In the genomic region with DNA sequence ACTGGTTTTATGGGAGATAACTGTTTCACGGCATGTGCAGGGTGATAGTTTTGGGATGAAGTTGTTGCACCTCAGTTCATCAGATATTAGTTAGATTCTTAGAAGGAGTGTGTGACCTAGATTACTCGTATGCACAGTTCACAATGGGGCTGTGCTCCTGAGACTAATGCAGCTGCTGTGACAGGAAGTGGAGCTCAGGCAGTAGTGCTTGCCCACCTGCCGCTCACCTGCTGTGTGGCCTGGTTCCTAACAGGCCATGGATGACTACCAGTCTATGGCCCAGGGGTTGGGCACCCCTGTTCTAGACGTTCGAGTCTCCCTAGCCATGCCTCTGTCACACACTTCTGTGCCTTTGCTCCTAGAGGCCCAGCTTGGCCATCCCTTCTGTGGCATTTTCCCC, we compare ENCODE assay signal across 13 cellular contexts. TPM values are rescaled to one million over a fixed set of nuclear protein-coding genes. Genes with fewer than 3 reads are reported as not detected.
DNase-seq lines count a peak whose midpoint lies in the region; ATAC-seq and TF ChIP-seq lines count a peak whose summit lies in the region.
"Had no signal": no experiment of that assay in that cellular context is flagged by ENCODE, and none has a peak within 500 bp of the region (broad histone marks: within the 10 kb centered on the region; RNA-seq: fewer than 3 reads in every experiment).

No MANE protein-coding gene starts in this region.

- no peaks in the 10 kb centered on the region for H3K9me3 ChIP-seq in CD8-positive, alpha-beta memory T cell (ENCODE audit: low read length)
- no peaks in the 10 kb centered on the region for H3K9me3 ChIP-seq in KOPT-K1 (ENCODE audit: insufficient read depth, low read length, poor library complexity, severe bottlenecking)
- H3K9me3 ChIP-seq: BLaER1 treated with 17β-estradiol and CSF1 and Interleukin-3, amounts not matched to agents 10 nM and 100 nM; stomach had no signal

- no peak for DNase-seq in CD8-positive, alpha-beta memory T cell
- no peak for DNase-seq in WTC11 (ENCODE audit: low spot score)
- no peak for DNase-seq in NCI-H82 (lab: John Stamatoyannopoulos, UW)
- no peak for DNase-seq in EL
- DNase-seq: NCI-H2227 treated with DMSO at 0.1 percent for 48 hours; Right ventricle myocardium superior; stimulated activated CD4-positive, alpha-beta T cell treated with anti-CD3 and anti-CD28 coated beads, Interleukin-1b, Interleukin-23, amount 100 ng/mL, for 48 hours; stomach had no signal

- H3K27ac Mint-ChIP-seq in CD8-positive, alpha-beta memory T cell, result peak overlapping the region in 6 of 8 donors; percentile 57 to 91 (median 84)
- peak overlapping the region; percentile 76; the same call in 1 of the 2 replicates for H3K27ac Mint-ChIP-seq in WTC11
- H3K27ac Mint-ChIP-seq: activated T-helper 1 cell treated with anti-CD3 and anti-CD28 coated beads, Interleukin-12 subunit alpha, Interleukin-12 subunit beta, Interleukin-2, Interleukin-4 antibody, amounts not matched to agents 30 ng/mL and 10 ng/mL and 1 ng/mL, durations not matched to agents 14 hours and 24 hours and 36 hours; mesothelial cell of epicardium had no signal

- H3K4me3 ChIP-seq in CD8-positive, alpha-beta memory T cell (ENCODE audit: low read length), result no peak overlapping the region
- H3K4me3 ChIP-seq: BLaER1 treated with 17β-estradiol and CSF1 and Interleukin-3, amounts not matched to agents 10 nM and 100 nM; stomach had no signal

- H3K27me3 Mint-ChIP-seq in CD8-positive, alpha-beta memory T cell, result no peaks in the 10 kb centered on the region
- H3K27me3 Mint-ChIP-seq in WTC11 (ENCODE audit: low read depth), result no peaks in the 10 kb centered on the region

- CTCF ChIA-PET in CD8-positive, alpha-beta memory T cell (lab: Charles Lee), result no interaction called here
- CTCF ChIA-PET in WTC11 (lab: Charles Lee), result interaction anchor here (1.7 kb wide), 1 partner anchor 18 kb away, joined by 5 read pairs; no protein-coding TSS in a partner anchor

- POLR2A ChIA-PET in CD8-positive, alpha-beta memory T cell (lab: Charles Lee), result interaction anchor here (1.9 to 4.4 kb wide), 2 partner anchors 17 to 19 kb away, joined by 11 to 26 read pairs; a partner anchor contains a TSS
- POLR2A ChIA-PET in WTC11 (lab: Charles Lee), result interaction anchor here (1.2 to 1.5 kb wide), 2 partner anchors 13 to 18 kb away, joined by 3 read pairs; no protein-coding TSS in a partner anchor

- peaks cover 61% of the 10 kb centered on the region for H3K36me3 ChIP-seq in CD8-positive, alpha-beta memory T cell (ENCODE audit: insufficient read depth, low read length)
- peaks cover 98% of the 10 kb centered on the region for H3K36me3 ChIP-seq in KOPT-K1 (ENCODE audit: insufficient read depth, low read length)

- TF ChIP-seq CTCF in WTC11 (IDR thresholded peaks at IDR 0.05), result no peak

- H3K4me1 Mint-ChIP-seq in CD8-positive, alpha-beta memory T cell, result peaks cover 6 to 16% (median 8%) of the 10 kb centered on the region in 3 donors
- peaks cover 5% of the 10 kb centered on the region for H3K4me1 Mint-ChIP-seq in WTC11
- H3K4me1 Mint-ChIP-seq: mesothelial cell of epicardium had no signal

- H3K4me1 ChIP-seq in CD8-positive, alpha-beta memory T cell (ENCODE audit: insufficient read depth, low read length), result peaks cover 3% of the 10 kb centered on the region

- H3K27ac ChIP-seq in CD8-positive, alpha-beta memory T cell (ENCODE audit: low read depth, low read length), result no peak overlapping the region
- peak overlapping the region; percentile 18 for H3K27ac ChIP-seq in KOPT-K1 (ENCODE audit: low read depth, low read length, poor library complexity, severe bottlenecking)
- H3K27ac ChIP-seq: BLaER1 treated with 17β-estradiol and CSF1 and Interleukin-3, amounts not matched to agents 10 nM and 100 nM; stomach had no signal

- H3K4me3 Mint-ChIP-seq in CD8-positive, alpha-beta memory T cell, result peak overlapping the region in 1 of 7 donors; percentile 3
- no peak overlapping the region for H3K4me3 Mint-ChIP-seq in WTC11
- H3K4me3 Mint-ChIP-seq: activated T-helper 1 cell treated with anti-CD3 and anti-CD28 coated beads, Interleukin-12 subunit alpha, Interleukin-12 subunit beta, Interleukin-2, Interleukin-4 antibody, amounts not matched to agents 30 ng/mL and 10 ng/mL and 1 ng/mL, durations not matched to agents 14 hours and 24 hours and 36 hours; mesothelial cell of epicardium had no signal

- peaks cover 0 to 84% (median 4%) of the 10 kb centered on the region in 3 donors for H3K36me3 Mint-ChIP-seq in CD8-positive, alpha-beta memory T cell
- H3K36me3 Mint-ChIP-seq in WTC11, result peaks cover 19% of the 10 kb centered on the region

- H3K9me3 Mint-ChIP-seq in CD8-positive, alpha-beta memory T cell, result no peaks in the 10 kb centered on the region
- H3K9me3 Mint-ChIP-seq in WTC11, result no peaks in the 10 kb centered on the region
- H3K9me3 Mint-ChIP-seq: activated T-helper 1 cell treated with anti-CD3 and anti-CD28 coated beads, Interleukin-12 subunit alpha, Interleukin-12 subunit beta, Interleukin-2, Interleukin-4 antibody, amounts not matched to agents 30 ng/mL and 10 ng/mL and 1 ng/mL, durations not matched to agents 14 hours and 24 hours and 36 hours; mesothelial cell of epicardium had no signal

- no peaks in the 10 kb centered on the region for H3K27me3 ChIP-seq in CD8-positive, alpha-beta memory T cell (ENCODE audit: insufficient read depth, low read length, poor library complexity, severe bottlenecking)
- H3K27me3 ChIP-seq: BLaER1 treated with 17β-estradiol and CSF1 and Interleukin-3, amounts not matched to agents 10 nM and 100 nM; stomach had no signal

- no peak for ATAC-seq in WTC11
- no peak for ATAC-seq in GM18520 (IDR thresholded peaks at IDR 0.05; ENCODE audit: unreplicated experiment)

TF ChIP-seq in WTC11, 78 proteins besides CTCF, POLR2A, EP300 and RAD21 (continues in another document):
- TF ChIP-seq ZNF263 (CRISPR knock-in tag; IDR thresholded peaks at IDR 0.05; ENCODE audit: low read depth) (no peak), ZNF219 (CRISPR knock-in tag; IDR thresholded peaks at IDR 0.05; ENCODE audit: borderline replicate concordance) (no peak)
- TF ChIP-seq, protein P1, sequence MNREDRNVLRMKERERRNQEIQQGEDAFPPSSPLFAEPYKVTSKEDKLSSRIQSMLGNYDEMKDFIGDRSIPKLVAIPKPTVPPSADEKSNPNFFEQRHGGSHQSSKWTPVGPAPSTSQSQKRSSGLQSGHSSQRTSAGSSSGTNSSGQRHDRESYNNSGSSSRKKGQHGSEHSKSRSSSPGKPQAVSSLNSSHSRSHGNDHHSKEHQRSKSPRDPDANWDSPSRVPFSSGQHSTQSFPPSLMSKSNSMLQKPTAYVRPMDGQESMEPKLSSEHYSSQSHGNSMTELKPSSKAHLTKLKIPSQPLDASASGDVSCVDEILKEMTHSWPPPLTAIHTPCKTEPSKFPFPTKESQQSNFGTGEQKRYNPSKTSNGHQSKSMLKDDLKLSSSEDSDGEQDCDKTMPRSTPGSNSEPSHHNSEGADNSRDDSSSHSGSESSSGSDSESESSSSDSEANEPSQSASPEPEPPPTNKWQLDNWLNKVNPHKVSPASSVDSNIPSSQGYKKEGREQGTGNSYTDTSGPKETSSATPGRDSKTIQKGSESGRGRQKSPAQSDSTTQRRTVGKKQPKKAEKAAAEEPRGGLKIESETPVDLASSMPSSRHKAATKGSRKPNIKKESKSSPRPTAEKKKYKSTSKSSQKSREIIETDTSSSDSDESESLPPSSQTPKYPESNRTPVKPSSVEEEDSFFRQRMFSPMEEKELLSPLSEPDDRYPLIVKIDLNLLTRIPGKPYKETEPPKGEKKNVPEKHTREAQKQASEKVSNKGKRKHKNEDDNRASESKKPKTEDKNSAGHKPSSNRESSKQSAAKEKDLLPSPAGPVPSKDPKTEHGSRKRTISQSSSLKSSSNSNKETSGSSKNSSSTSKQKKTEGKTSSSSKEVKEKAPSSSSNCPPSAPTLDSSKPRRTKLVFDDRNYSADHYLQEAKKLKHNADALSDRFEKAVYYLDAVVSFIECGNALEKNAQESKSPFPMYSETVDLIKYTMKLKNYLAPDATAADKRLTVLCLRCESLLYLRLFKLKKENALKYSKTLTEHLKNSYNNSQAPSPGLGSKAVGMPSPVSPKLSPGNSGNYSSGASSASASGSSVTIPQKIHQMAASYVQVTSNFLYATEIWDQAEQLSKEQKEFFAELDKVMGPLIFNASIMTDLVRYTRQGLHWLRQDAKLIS (CRISPR knock-in tag; IDR thresholded peaks at IDR 0.05; ENCODE audit: borderline replicate concordance), result no peak
- TF ChIP-seq, protein P2, sequence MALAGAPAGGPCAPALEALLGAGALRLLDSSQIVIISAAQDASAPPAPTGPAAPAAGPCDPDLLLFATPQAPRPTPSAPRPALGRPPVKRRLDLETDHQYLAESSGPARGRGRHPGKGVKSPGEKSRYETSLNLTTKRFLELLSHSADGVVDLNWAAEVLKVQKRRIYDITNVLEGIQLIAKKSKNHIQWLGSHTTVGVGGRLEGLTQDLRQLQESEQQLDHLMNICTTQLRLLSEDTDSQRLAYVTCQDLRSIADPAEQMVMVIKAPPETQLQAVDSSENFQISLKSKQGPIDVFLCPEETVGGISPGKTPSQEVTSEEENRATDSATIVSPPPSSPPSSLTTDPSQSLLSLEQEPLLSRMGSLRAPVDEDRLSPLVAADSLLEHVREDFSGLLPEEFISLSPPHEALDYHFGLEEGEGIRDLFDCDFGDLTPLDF (CRISPR knock-in tag; IDR thresholded peaks at IDR 0.05), result no peak
- TF ChIP-seq, protein P3, sequence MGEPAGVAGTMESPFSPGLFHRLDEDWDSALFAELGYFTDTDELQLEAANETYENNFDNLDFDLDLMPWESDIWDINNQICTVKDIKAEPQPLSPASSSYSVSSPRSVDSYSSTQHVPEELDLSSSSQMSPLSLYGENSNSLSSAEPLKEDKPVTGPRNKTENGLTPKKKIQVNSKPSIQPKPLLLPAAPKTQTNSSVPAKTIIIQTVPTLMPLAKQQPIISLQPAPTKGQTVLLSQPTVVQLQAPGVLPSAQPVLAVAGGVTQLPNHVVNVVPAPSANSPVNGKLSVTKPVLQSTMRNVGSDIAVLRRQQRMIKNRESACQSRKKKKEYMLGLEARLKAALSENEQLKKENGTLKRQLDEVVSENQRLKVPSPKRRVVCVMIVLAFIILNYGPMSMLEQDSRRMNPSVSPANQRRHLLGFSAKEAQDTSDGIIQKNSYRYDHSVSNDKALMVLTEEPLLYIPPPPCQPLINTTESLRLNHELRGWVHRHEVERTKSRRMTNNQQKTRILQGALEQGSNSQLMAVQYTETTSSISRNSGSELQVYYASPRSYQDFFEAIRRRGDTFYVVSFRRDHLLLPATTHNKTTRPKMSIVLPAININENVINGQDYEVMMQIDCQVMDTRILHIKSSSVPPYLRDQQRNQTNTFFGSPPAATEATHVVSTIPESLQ (CRISPR knock-in tag; IDR thresholded peaks at IDR 0.05), result no peak

RNA-seq across cellular contexts. Expression of a gene that starts 17.0 kb away (rescaled TPM):
- total RNA-seq in CD8-positive, alpha-beta memory T cell, result 10 to 100 TPM; 33.6 to 34.1 TPM
- polyA plus RNA-seq in CD8-positive, alpha-beta memory T cell, result 88.0 TPM
- total RNA-seq in WTC11 (2021), result 37.7 to 42.2 TPM (median 39.4 TPM) in 3 replicates

RNA-seq across cellular contexts. Expression of a gene that starts 20.5 kb away (rescaled TPM):
- 10 to 100 TPM; 37.5 to 38.3 TPM for total RNA-seq in CD8-positive, alpha-beta memory T cell
- 14.6 TPM for polyA plus RNA-seq in CD8-positive, alpha-beta memory T cell
- total RNA-seq in WTC11 (2021), result 16.3 to 20.0 TPM (median 16.4 TPM) in 3 replicates

RNA-seq across cellular contexts. Expression of a gene that starts 39.5 kb away (rescaled TPM):
- 1 to 10 TPM; 2.5 to 3.2 TPM for total RNA-seq in CD8-positive, alpha-beta memory T cell
- 0.45 TPM for polyA plus RNA-seq in CD8-positive, alpha-beta memory T cell
- total RNA-seq in WTC11 (2021), result 109 to 135 TPM (median 133 TPM) in 3 replicates

RNA-seq across cellular contexts. Expression of a gene that starts 57.2 kb away (rescaled TPM):
- 1 to 10 TPM; 3.9 to 5.0 TPM for total RNA-seq in CD8-positive, alpha-beta memory T cell
- not detected for polyA plus RNA-seq in CD8-positive, alpha-beta memory T cell
- total RNA-seq in WTC11 (2021), result 5.8 to 7.1 TPM (median 5.8 TPM) in 3 replicates
- total RNA-seq: mesothelial cell of epicardium had no signal

Comparison
In these comparisons a context has a peak if more than half of its experiments do, and no peak if none do; other contexts are left out.
1. RNA of a gene that starts 39.5 kb away (total RNA-seq): 109 to 135 TPM in WTC11; 2.5 to 3.2 TPM in CD8-positive, alpha-beta memory T cell; every median in the first group is over 10 times any median in the second.